ENCODE assay signal across 8 cellular contexts in genomic region chr12:31423405-31423804, GRCh38.
"Had no signal": no experiment of that assay in that cellular context is flagged by ENCODE, and none has a peak within 500 bp of the region (broad histone marks: within the 10 kb centered on the region; RNA-seq: fewer than 3 reads in every experiment).

No MANE protein-coding gene starts in this region.

- FAIRE-seq: HTR-8/SVneo, K562 had no signal

- H3K9me3 Mint-ChIP-seq: IgD-negative memory B cell had no signal

- DNase-seq: IMR-90, KBM-7, KG1 had no signal

- H3K27me3 Mint-ChIP-seq: IgD-negative memory B cell had no signal

- H3K4me2 ChIP-seq: KMS-11 had no signal

- H3K4me3 Mint-ChIP-seq: IgD-negative memory B cell had no signal

- ATAC-seq: K562 had no signal

- H3K9ac ChIP-seq: KMS-11 had no signal

- H3K4me3 ChIP-seq: K562 had no signal

- H3K27ac ChIP-seq: HL-60, KMS-11 had no signal
